19 cellular contexts compared by ENCODE assay signal in genomic region chrX:29082558-29082957, GRCh38.
DNase-seq lines count a peak whose midpoint lies in the region; ATAC-seq and TF ChIP-seq lines count a peak whose summit lies in the region.
"Had no signal": no experiment of that assay in that cellular context is flagged by ENCODE, and none has a peak within 500 bp of the region (broad histone marks: within the 10 kb centered on the region; RNA-seq: fewer than 3 reads in every experiment).

No MANE protein-coding gene starts in this region.

- H3K4me3 ChIP-seq in GM12865 (ENCODE audit: low read depth, low read length) (no peak overlapping the region), esophagus squamous epithelium (no peak overlapping the region)
- H3K4me3 ChIP-seq: GM23248, HAP-1 had no signal

- peaks cover 0 to 10% (median 2%) of the 10 kb centered on the region in 9 donors for H3K9me3 Mint-ChIP-seq in naive thymus-derived CD8-positive, alpha-beta T cell

- TF ChIP-seq POLR2A in esophagus squamous epithelium (IDR thresholded peaks at IDR 0.05): no peak

- peaks cover 0 to 2% (median 0%) of the 10 kb centered on the region in 3 donors for H3K36me3 Mint-ChIP-seq in naive thymus-derived CD8-positive, alpha-beta T cell
- H3K36me3 Mint-ChIP-seq: CD14-positive monocyte had no signal

- 40 to 48% methylated on average over 3 of the region's 3 CpGs for WGBS in esophagus squamous epithelium, 2 donors

- POLR2A ChIA-PET in naive thymus-derived CD8-positive, alpha-beta T cell (lab: Charles Lee): no interaction called here

- peak; percentile 44 for ATAC-seq in GM18909 (IDR thresholded peaks at IDR 0.05; ENCODE audit: poor library complexity, unreplicated experiment)
- peak; percentile 57 for ATAC-seq in esophagus mucosa
- no peak for ATAC-seq in naive thymus-derived CD8-positive, alpha-beta T cell
- ATAC-seq: Right ventricle myocardium inferior had no signal

- H3K9me3 ChIP-seq in esophagus squamous epithelium: no peaks in the 10 kb centered on the region
- H3K9me3 ChIP-seq: HAP-1 had no signal

- H3K36me3 ChIP-seq in esophagus squamous epithelium: no peaks in the 10 kb centered on the region
- H3K36me3 ChIP-seq: HAP-1 had no signal

- H3K27ac Mint-ChIP-seq in naive thymus-derived CD8-positive, alpha-beta T cell: no peak overlapping the region
- H3K27ac Mint-ChIP-seq: B cell, CD14-positive monocyte had no signal

- H3K4me1 Mint-ChIP-seq in naive thymus-derived CD8-positive, alpha-beta T cell: no peaks in the 10 kb centered on the region
- H3K4me1 Mint-ChIP-seq: B cell, CD14-positive monocyte had no signal

- TF ChIP-seq CTCF in GM12865 (IDR thresholded peaks at IDR 0.05; ENCODE audit: insufficient read depth, low read depth, low read length, missing control alignments) (no peak), esophagus squamous epithelium (IDR thresholded peaks at IDR 0.05) (no peak)

- intact Hi-C loops in esophagus squamous epithelium (cut with DNase I): no loop called here

- H3K27me3 Mint-ChIP-seq in naive thymus-derived CD8-positive, alpha-beta T cell: no peaks in the 10 kb centered on the region
- H3K27me3 Mint-ChIP-seq: B cell had no signal

- peaks cover 0 to 15% (median 0%) of the 10 kb centered on the region in 3 donors for H3K4me1 ChIP-seq in esophagus squamous epithelium

- H3K4me3 Mint-ChIP-seq in naive thymus-derived CD8-positive, alpha-beta T cell: no peak overlapping the region
- H3K4me3 Mint-ChIP-seq: B cell, CD14-positive monocyte had no signal

- H3K27me3 ChIP-seq in esophagus squamous epithelium: no peaks in the 10 kb centered on the region

- DNase-seq in GM12865 (ENCODE audit: low read depth) (peak; percentile 38), NCI-H1417 (lab: John Stamatoyannopoulos, UW) (peak in 2 of 3 experiments; percentile 16 to 81), esophagus squamous epithelium (lab: John Stamatoyannopoulos, UW) (no peak), NCI-H2171 (lab: John Stamatoyannopoulos, UW) (no peak)
- DNase-seq in naive thymus-derived CD8-positive, alpha-beta T cell: no peak
- DNase-seq: EL, GF-D8, GM23248, KBM-7, MV-4-11, NCI-H187, NCI-H510A, T1000 had no signal

- peak overlapping the region in 1 of 4 donors; percentile 20 for H3K27ac ChIP-seq in esophagus squamous epithelium
- H3K27ac ChIP-seq: GM23248 had no signal

Comparison
In these comparisons a context has a peak if more than half of its experiments do, and no peak if none do; other contexts are left out.
1. DNase-seq: peak in GM12865 (single experiment) and NCI-H1417 (2 of 3); none in esophagus squamous epithelium (single experiment), NCI-H2171 (single experiment) and naive thymus-derived CD8-positive, alpha-beta T cell (0 of 10).
2. ATAC-seq: peak in GM18909 (single experiment) and esophagus mucosa (single experiment); none in naive thymus-derived CD8-positive, alpha-beta T cell (0 of 2).